Comparison of ENCODE assay signal across 12 cellular contexts in genomic region chr22:29503811-29504372, GRCh38. TPM values are rescaled to one million over a fixed set of nuclear protein-coding genes. Genes with fewer than 3 reads are reported as not detected.
DNase-seq lines count a peak whose midpoint lies in the region; ATAC-seq and TF ChIP-seq lines count a peak whose summit lies in the region.
"Had no signal": no experiment of that assay in that cellular context is flagged by ENCODE, and none has a peak within 500 bp of the region (broad histone marks: within the 10 kb centered on the region; RNA-seq: fewer than 3 reads in every experiment).

No MANE protein-coding gene starts in this region.

- intact Hi-C loops in left ventricle myocardium superior (cut with micrococcal nuclease) (no loop called here), transverse colon (cut with DNase I; ENCODE audit: low total_unique reads) (no loop called here)

- H3K36me3 ChIP-seq in transverse colon = peaks cover 0 to 28% (median 4%) of the 10 kb centered on the region in 4 donors

- TF ChIP-seq EP300 in transverse colon (IDR thresholded peaks at IDR 0.05; ENCODE audit: low read depth) = no peak

- H3K27me3 Mint-ChIP-seq in activated T-cell treated with anti-CD3 and anti-CD28 coated beads, Interleukin-2, amount 50 U/mL, for 24 hours = no peaks in the 10 kb centered on the region
- no peaks in the 10 kb centered on the region for H3K27me3 Mint-ChIP-seq in activated T-helper 17 cell treated with anti-CD3 and anti-CD28 coated beads, Interleukin-2, amount 50 U/mL, for 72 hours
- no peaks in the 10 kb centered on the region for H3K27me3 Mint-ChIP-seq in T-helper 2 cell treated with Interferon-gamma antibody and Interleukin-4, amounts not matched to agents 5 μg/mL and 100 μg/mL, for 36 hours (ENCODE audit: low read depth)
- H3K27me3 Mint-ChIP-seq: CD4-positive, CD25-positive, alpha-beta regulatory T cell had no signal

- H3K27ac ChIP-seq in transverse colon = peak overlapping the region in 1 of 4 donors; percentile 26

- no peak for DNase-seq in activated T-cell treated with anti-CD3 and anti-CD28 coated beads, Interleukin-2, amount 50 U/mL, for 24 hours
- DNase-seq in activated T-cell treated with anti-CD3 and anti-CD28 coated beads, Interleukin-2, amount 50 U/mL, for 48 hours = no peak
- DNase-seq in left ventricle myocardium superior (peak; percentile 43), transverse colon (peak; percentile 44)
- DNase-seq in stimulated activated naive CD4-positive, alpha-beta T cell treated with Interleukin-2 at 50 U/mL for 16 hours (lab: John Stamatoyannopoulos, UW) = no peak
- DNase-seq in activated effector memory CD4-positive, alpha-beta T cell treated with anti-CD3 and anti-CD28 coated beads, Interleukin-2, amount 50 U/mL, for 16 hours = no peak
- DNase-seq in T-helper 2 cell treated with Interferon-gamma antibody and Interleukin-4, amounts not matched to agents 5 μg/mL and 100 μg/mL, for 36 hours (ENCODE audit: low spot score) = no peak
- DNase-seq: activated CD4-positive, alpha-beta T cell treated with anti-CD3 and anti-CD28 coated beads for 1 hour; CD4-positive, CD25-positive, alpha-beta regulatory T cell; kidney; stimulated activated CD8-positive, alpha-beta memory T cell treated with anti-CD3 and anti-CD28 coated beads, Interleukin-4, amount 100 ng/mL, for 48 hours had no signal

- no peaks in the 10 kb centered on the region for H3K4me1 Mint-ChIP-seq in activated T-cell treated with anti-CD3 and anti-CD28 coated beads, Interleukin-2, amount 50 U/mL, for 24 hours (ENCODE audit: low read depth)
- H3K4me1 Mint-ChIP-seq in activated T-helper 17 cell treated with anti-CD3 and anti-CD28 coated beads, Interleukin-2, amount 50 U/mL, for 72 hours = no peaks in the 10 kb centered on the region
- no peaks in the 10 kb centered on the region for H3K4me1 Mint-ChIP-seq in T-helper 2 cell treated with Interferon-gamma antibody and Interleukin-4, amounts not matched to agents 5 μg/mL and 100 μg/mL, for 36 hours (ENCODE audit: low read depth)
- H3K4me1 Mint-ChIP-seq: CD4-positive, CD25-positive, alpha-beta regulatory T cell had no signal

- 54 to 67% methylated on average over 2 to 7 of the region's 7 CpGs for WGBS in transverse colon (ENCODE audit: low coverage in 1 of 2), 2 donors

- peak overlapping the region; percentile 16 for H3K27ac Mint-ChIP-seq in activated T-cell treated with anti-CD3 and anti-CD28 coated beads, Interleukin-2, amount 50 U/mL, for 24 hours
- peak overlapping the region; percentile 74 for H3K27ac Mint-ChIP-seq in activated T-helper 17 cell treated with anti-CD3 and anti-CD28 coated beads, Interleukin-2, amount 50 U/mL, for 72 hours
- H3K27ac Mint-ChIP-seq in T-helper 2 cell treated with Interferon-gamma antibody and Interleukin-4, amounts not matched to agents 5 μg/mL and 100 μg/mL, for 36 hours = no peak overlapping the region

- peaks cover 67% of the 10 kb centered on the region for H3K36me3 Mint-ChIP-seq in activated T-cell treated with anti-CD3 and anti-CD28 coated beads, Interleukin-2, amount 50 U/mL, for 24 hours (ENCODE audit: low read depth)
- peaks cover 67% of the 10 kb centered on the region for H3K36me3 Mint-ChIP-seq in activated T-helper 17 cell treated with anti-CD3 and anti-CD28 coated beads, Interleukin-2, amount 50 U/mL, for 72 hours (ENCODE audit: low read depth)
- H3K36me3 Mint-ChIP-seq in T-helper 2 cell treated with Interferon-gamma antibody and Interleukin-4, amounts not matched to agents 5 μg/mL and 100 μg/mL, for 36 hours (ENCODE audit: low read depth) = peaks cover 27% of the 10 kb centered on the region

- no peaks in the 10 kb centered on the region for H3K27me3 ChIP-seq in transverse colon

- no peaks in the 10 kb centered on the region for H3K9me3 Mint-ChIP-seq in activated T-cell treated with anti-CD3 and anti-CD28 coated beads, Interleukin-2, amount 50 U/mL, for 24 hours
- no peaks in the 10 kb centered on the region for H3K9me3 Mint-ChIP-seq in activated T-helper 17 cell treated with anti-CD3 and anti-CD28 coated beads, Interleukin-2, amount 50 U/mL, for 72 hours
- H3K9me3 Mint-ChIP-seq in T-helper 2 cell treated with Interferon-gamma antibody and Interleukin-4, amounts not matched to agents 5 μg/mL and 100 μg/mL, for 36 hours = no peaks in the 10 kb centered on the region
- H3K9me3 Mint-ChIP-seq: CD4-positive, CD25-positive, alpha-beta regulatory T cell had no signal

- no peak for ATAC-seq in activated T-helper 17 cell treated with anti-CD3 and anti-CD28 coated beads, Interleukin-2, amount 50 U/mL, for 72 hours (replicated peaks)
- peak; percentile 82 for ATAC-seq in left ventricle myocardium superior

- in situ Hi-C loops in transverse colon (cut with MboI; ENCODE audit: low pct_ligation_motif_present in 1 of 4, low pct_unique_long_range_greater_than_20kb in 1 of 4, low sequenced_read_pairs in 3 of 4) = no loop called here

- TF ChIP-seq CTCF in transverse colon (IDR thresholded peaks at IDR 0.05) = no peak

- H3K9me3 ChIP-seq in transverse colon = no peaks in the 10 kb centered on the region

- TF ChIP-seq POLR2A in transverse colon (IDR thresholded peaks at IDR 0.05) = no peak

- no peak overlapping the region for H3K4me3 Mint-ChIP-seq in activated T-cell treated with anti-CD3 and anti-CD28 coated beads, Interleukin-2, amount 50 U/mL, for 24 hours
- no peak overlapping the region for H3K4me3 Mint-ChIP-seq in activated T-helper 17 cell treated with anti-CD3 and anti-CD28 coated beads, Interleukin-2, amount 50 U/mL, for 72 hours
- no peak overlapping the region for H3K4me3 Mint-ChIP-seq in T-helper 2 cell treated with Interferon-gamma antibody and Interleukin-4, amounts not matched to agents 5 μg/mL and 100 μg/mL, for 36 hours
- H3K4me3 Mint-ChIP-seq: CD4-positive, CD25-positive, alpha-beta regulatory T cell had no signal

- no peak overlapping the region for H3K4me3 ChIP-seq in transverse colon

- H3K4me1 ChIP-seq in transverse colon = peaks cover 0 to 15% (median 8%) of the 10 kb centered on the region in 4 donors

RNA-seq across cellular contexts. Expression of gene NEFH, which starts 23.9 kb away (rescaled TPM):
- 1 to 10 TPM; 1.3 to 2.9 TPM for total RNA-seq in activated T-helper 17 cell treated with anti-CD3 and anti-CD28 coated beads, Interleukin-2, amount 50 U/mL, for 72 hours
- total RNA-seq in left ventricle myocardium superior = 0.12 TPM
- total RNA-seq in transverse colon = under 1 TPM in 3 of 4 donors, not detected in 1; 0.32 to 0.55 (median 0.37) TPM

RNA-seq across cellular contexts. Expression of gene THOC5, which starts 49.7 kb away (rescaled TPM):
- total RNA-seq in activated T-helper 17 cell treated with anti-CD3 and anti-CD28 coated beads, Interleukin-2, amount 50 U/mL, for 72 hours = 10 to 100 TPM; 51.4 to 65.9 TPM
- 41.5 TPM for total RNA-seq in left ventricle myocardium superior
- 10 to 100 TPM; 22.4 to 43.7 (median 27.0) TPM for total RNA-seq in transverse colon

Comparison
In these comparisons a context has a peak if more than half of its experiments do, and no peak if none do; other contexts are left out.
1. DNase-seq: peak in left ventricle myocardium superior (single experiment) and transverse colon (single experiment); none in activated T-cell treated with anti-CD3 and anti-CD28 coated beads, Interleukin-2, amount 50 U/mL, for 24 hours (single experiment), activated T-cell treated with anti-CD3 and anti-CD28 coated beads, Interleukin-2, amount 50 U/mL, for 48 hours (0 of 2), stimulated activated naive CD4-positive, alpha-beta T cell treated with Interleukin-2 at 50 U/mL for 16 hours (single experiment), activated effector memory CD4-positive, alpha-beta T cell treated with anti-CD3 and anti-CD28 coated beads, Interleukin-2, amount 50 U/mL, for 16 hours (single experiment) and T-helper 2 cell treated with Interferon-gamma antibody and Interleukin-4, amounts not matched to agents 5 μg/mL and 100 μg/mL, for 36 hours (single experiment).